9 cellular contexts compared by ENCODE assay signal in the genomic region with DNA sequence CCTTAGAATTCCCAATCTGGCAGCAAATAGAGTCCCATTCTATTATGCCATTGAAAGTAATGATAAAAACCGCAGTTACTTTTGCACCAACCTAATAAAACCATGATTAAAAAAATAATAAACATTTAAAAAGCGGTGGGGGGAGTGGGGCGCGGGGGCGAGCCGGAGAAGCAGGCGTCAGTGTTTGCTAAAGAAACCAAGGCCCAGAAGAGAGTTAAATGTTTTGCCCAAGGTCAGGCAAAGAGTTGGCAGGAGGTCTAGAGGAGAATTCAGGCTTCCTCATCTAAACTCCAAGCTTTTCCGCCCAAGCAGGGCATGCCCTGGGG. TPM values are rescaled to one million over a fixed set of nuclear protein-coding genes. Genes with fewer than 3 reads are reported as not detected.
A peak's percentile ranks its signal among the peaks of the same experiment; 100 is the strongest.
DNase-seq lines count a peak whose midpoint lies in the region; ATAC-seq and TF ChIP-seq lines count a peak whose summit lies in the region.
"Had no signal": no experiment of that assay in that cellular context is flagged by ENCODE, and none has a peak within 500 bp of the region (broad histone marks: within the 10 kb centered on the region; RNA-seq: fewer than 3 reads in every experiment).

No MANE protein-coding gene starts in this region.

- no peaks in the 10 kb centered on the region for H3K9me3 Mint-ChIP-seq in dendritic cell treated with granulocyte-macrophage colony-stimulating factor and Interleukin-4, amounts not matched to agents 40 ng/mL and 50 ng/mL, for 4 days
- H3K9me3 Mint-ChIP-seq in natural killer cell treated with Interleukin-12 subunit alpha and Interleukin-12 subunit beta and Interleukin-15 and Interleukin-18, amount 100 ng/mL, for 72 hours: no peaks in the 10 kb centered on the region

- H3K9ac ChIP-seq in Loucy (ENCODE audit: low read depth, low read length, poor library complexity, severe bottlenecking): peak overlapping the region; percentile 89

- H3K27me3 ChIP-seq in BJ (ENCODE audit: control insufficient read depth, insufficient read depth, low read length) (no peaks in the 10 kb centered on the region), Loucy (ENCODE audit: insufficient read depth, low read length, poor library complexity, severe bottlenecking) (no peaks in the 10 kb centered on the region)

- H3K4me3 ChIP-seq in BJ (ENCODE audit: low read depth, low read length) (peak overlapping the region; percentile 63), Loucy (ENCODE audit: low read length, poor library complexity, severe bottlenecking) (peak overlapping the region; percentile 88)

- no peaks in the 10 kb centered on the region for H3K36me3 Mint-ChIP-seq in dendritic cell treated with granulocyte-macrophage colony-stimulating factor and Interleukin-4, amounts not matched to agents 40 ng/mL and 50 ng/mL, for 4 days (ENCODE audit: low read depth)
- no peaks in the 10 kb centered on the region for H3K36me3 Mint-ChIP-seq in natural killer cell treated with Interleukin-12 subunit alpha and Interleukin-12 subunit beta and Interleukin-15 and Interleukin-18, amount 100 ng/mL, for 72 hours

- H3K9me2 ChIP-seq in Loucy (replicated peaks; ENCODE audit: low read depth, low read length): no peaks in the 10 kb centered on the region

- no peaks in the 10 kb centered on the region for H3K79me2 ChIP-seq in Loucy (ENCODE audit: insufficient read depth, low read length)

- intact Hi-C loops in dendritic cell treated with granulocyte-macrophage colony-stimulating factor and Interleukin-4, amounts not matched to agents 40 ng/mL and 50 ng/mL, for 4 days (cut with micrococcal nuclease): no loop called here

- H3K4me2 ChIP-seq in Loucy (ENCODE audit: low read depth, low read length, poor library complexity, severe bottlenecking): peak overlapping the region; percentile 87

- H3K4me3 Mint-ChIP-seq in dendritic cell treated with granulocyte-macrophage colony-stimulating factor and Interleukin-4, amounts not matched to agents 40 ng/mL and 50 ng/mL, for 4 days: peak overlapping the region; percentile 95
- peak overlapping the region; percentile 91 for H3K4me3 Mint-ChIP-seq in natural killer cell treated with Interleukin-12 subunit alpha and Interleukin-12 subunit beta and Interleukin-15 and Interleukin-18, amount 100 ng/mL, for 72 hours

- H3K4me1 ChIP-seq in Loucy (ENCODE audit: insufficient read depth, low read length, poor library complexity, severe bottlenecking): peaks cover 4% of the 10 kb centered on the region

- ATAC-seq in natural killer cell treated with Interleukin-12 subunit alpha and Interleukin-12 subunit beta and Interleukin-15 and Interleukin-18, amount 100 ng/mL, for 72 hours: no peak
- ATAC-seq in HG03565 (IDR thresholded peaks at IDR 0.05; ENCODE audit: unreplicated experiment): no peak

- peak overlapping the region; percentile 91 for H2AFZ ChIP-seq in Loucy (ENCODE audit: low read length)

- POLR2A ChIA-PET in BJ (lab: Charles Lee): no interaction called here

- CTCF ChIA-PET in BJ (lab: Yijun Ruan, JAX): interaction anchor here (0.6 to 10.8 kb wide), 25 partner anchors 10 to 218 kb away, joined by 3 to 201 read pairs (median 5); partner anchors contain the start of genes FLYWCH1 and FLYWCH2

- no peaks in the 10 kb centered on the region for H3F3A ChIP-seq in Loucy (ENCODE audit: low read depth)

- DNase-seq in BJ (ENCODE audit: low read depth) (no peak), NCI-H82 treated with DMSO at 0.1 percent for 48 hours (lab: John Stamatoyannopoulos, UW; ENCODE audit: unreplicated experiment) (no peak), DMS 273 treated with DMSO at 0.1 percent for 48 hours (lab: John Stamatoyannopoulos, UW) (no peak)
- no peak for DNase-seq in natural killer cell treated with Interleukin-12 subunit alpha and Interleukin-12 subunit beta and Interleukin-15 and Interleukin-18, amount 100 ng/mL, for 72 hours (ENCODE audit: low spot score)
- DNase-seq in stimulated activated CD4-positive, alpha-beta T cell treated with anti-CD3 and anti-CD28 coated beads, Interleukin-4, amount 100 ng/mL, for 1 hour: no peak
- DNase-seq: NCI-H510A had no signal

- H3K36me3 ChIP-seq in BJ (ENCODE audit: control insufficient read depth, insufficient read depth, low read length): no peaks in the 10 kb centered on the region
- H3K36me3 ChIP-seq in Loucy (ENCODE audit: insufficient read depth, low read length): no peaks in the 10 kb centered on the region

- no peaks in the 10 kb centered on the region for H4K20me1 ChIP-seq in Loucy (ENCODE audit: insufficient read depth, low read length, poor library complexity, severe bottlenecking)

- peaks cover 2% of the 10 kb centered on the region for H3K27me3 Mint-ChIP-seq in dendritic cell treated with granulocyte-macrophage colony-stimulating factor and Interleukin-4, amounts not matched to agents 40 ng/mL and 50 ng/mL, for 4 days
- peaks cover 0 to 2% of the 10 kb centered on the region in 2 donors for H3K27me3 Mint-ChIP-seq in natural killer cell treated with Interleukin-12 subunit alpha and Interleukin-12 subunit beta and Interleukin-15 and Interleukin-18, amount 100 ng/mL, for 72 hours

- peak overlapping the region; percentile 92 for H3K27ac Mint-ChIP-seq in dendritic cell treated with granulocyte-macrophage colony-stimulating factor and Interleukin-4, amounts not matched to agents 40 ng/mL and 50 ng/mL, for 4 days
- H3K27ac Mint-ChIP-seq in natural killer cell treated with Interleukin-12 subunit alpha and Interleukin-12 subunit beta and Interleukin-15 and Interleukin-18, amount 100 ng/mL, for 72 hours: peak overlapping the region; percentile 91 to 94

- no peaks in the 10 kb centered on the region for H3K9me3 ChIP-seq in Loucy (ENCODE audit: insufficient read depth, low read depth, low read length)

- H3K4me1 Mint-ChIP-seq in dendritic cell treated with granulocyte-macrophage colony-stimulating factor and Interleukin-4, amounts not matched to agents 40 ng/mL and 50 ng/mL, for 4 days (ENCODE audit: low read depth): no peaks in the 10 kb centered on the region
- peaks cover 8 to 20% of the 10 kb centered on the region in 2 donors for H3K4me1 Mint-ChIP-seq in natural killer cell treated with Interleukin-12 subunit alpha and Interleukin-12 subunit beta and Interleukin-15 and Interleukin-18, amount 100 ng/mL, for 72 hours (ENCODE audit: low read depth in 2 of 2)

- TF ChIP-seq CTCF in BJ (IDR thresholded peaks at IDR 0.05; ENCODE audit: insufficient read depth, low read depth, low read length): no peak
- TF ChIP-seq CTCF in Loucy (conservative IDR thresholded peaks at IDR 0.05; ENCODE audit: low read length): no peak

RNA-seq across cellular contexts. Expression of gene PRSS22, which starts 9.7 kb away (rescaled TPM):
- polyA plus RNA-seq in BJ (2011; rRNA removed): not detected in 2 replicates
- not detected in 2 replicates for polyA minus RNA-seq in BJ (2011; rRNA and poly(A)+ RNA removed)
- under 1 TPM; 0.86 TPM for total RNA-seq in natural killer cell treated with Interleukin-12 subunit alpha and Interleukin-12 subunit beta and Interleukin-15 and Interleukin-18, amount 100 ng/mL, for 72 hours

RNA-seq across cellular contexts. Expression of gene FLYWCH2, which starts 15.4 kb away (rescaled TPM):
- polyA plus RNA-seq in BJ (2011; rRNA removed): 25.6 and 39.9 TPM in 2 replicates
- 5.3 and 6.4 TPM in 2 replicates for polyA minus RNA-seq in BJ (2011; rRNA and poly(A)+ RNA removed)
- 10 to 100 TPM; 21.5 to 24.7 TPM for total RNA-seq in natural killer cell treated with Interleukin-12 subunit alpha and Interleukin-12 subunit beta and Interleukin-15 and Interleukin-18, amount 100 ng/mL, for 72 hours

RNA-seq across cellular contexts. Expression of gene ZG16B, which starts 37.5 kb away (rescaled TPM):
- polyA plus RNA-seq in BJ (2011; rRNA removed): 0.10 TPM in 2 replicates
- polyA minus RNA-seq in BJ (2011; rRNA and poly(A)+ RNA removed): not detected in 2 replicates
- 10 to 100 TPM in 1 of 2 donors, 1 to 10 TPM in 1; 3.8 to 22.1 TPM for total RNA-seq in natural killer cell treated with Interleukin-12 subunit alpha and Interleukin-12 subunit beta and Interleukin-15 and Interleukin-18, amount 100 ng/mL, for 72 hours

RNA-seq across cellular contexts. Expression of gene FLYWCH1, which starts 44.1 kb away (rescaled TPM):
- 16.2 and 25.4 TPM in 2 replicates for polyA plus RNA-seq in BJ (2011; rRNA removed)
- polyA minus RNA-seq in BJ (2011; rRNA and poly(A)+ RNA removed): 16.5 and 21.8 TPM in 2 replicates
- 10 to 100 TPM; 66.6 to 85.7 TPM for total RNA-seq in natural killer cell treated with Interleukin-12 subunit alpha and Interleukin-12 subunit beta and Interleukin-15 and Interleukin-18, amount 100 ng/mL, for 72 hours

RNA-seq across cellular contexts. Expression of gene PRSS21, which starts 50.6 kb away (rescaled TPM):
- polyA plus RNA-seq in BJ (2011; rRNA removed): 0.13 TPM in 1 of 2 replicates, not detected in the other
- polyA minus RNA-seq in BJ (2011; rRNA and poly(A)+ RNA removed): 0.19 TPM in 1 of 2 replicates, not detected in the other
- 10 to 100 TPM in 1 of 2 donors, under 1 TPM in 1; 0.53 to 21.5 TPM for total RNA-seq in natural killer cell treated with Interleukin-12 subunit alpha and Interleukin-12 subunit beta and Interleukin-15 and Interleukin-18, amount 100 ng/mL, for 72 hours
